ENCODE assay signal across 8 cellular contexts in genomic region chr19:53394974-53395839, GRCh38. TPM values are rescaled to one million over a fixed set of nuclear protein-coding genes. Genes with fewer than 3 reads are reported as not detected.
A peak's percentile ranks its signal among the peaks of the same experiment; 100 is the strongest.
DNase-seq lines count a peak whose midpoint lies in the region; ATAC-seq and TF ChIP-seq lines count a peak whose summit lies in the region.

ZNF765 (plus strand) TSS chr19:53395149; CDS start chr19:53398016, 2,867 bp downstream.

- peak within 1 kb of the TSS; percentile 95 for H3K4me3 Mint-ChIP-seq in activated B cell treated with CpG ODN at 0.5 μM for 24 hours

- no peak for TF ChIP-seq CTCF in activated B cell treated with CpG ODN at 0.5 μM for 24 hours (IDR thresholded peaks at IDR 0.05)

- H3K9me3 Mint-ChIP-seq in activated B cell treated with CpG ODN at 0.5 μM for 24 hours, result peaks cover 10% of the 10 kb centered on the region

- peak within 1 kb of the TSS; percentile 90 for H3K27ac Mint-ChIP-seq in activated B cell treated with CpG ODN at 0.5 μM for 24 hours

- ATAC-seq in GM18873 (IDR thresholded peaks at IDR 0.05; ENCODE audit: low FRiP score, unreplicated experiment), result peak; percentile 72
- ATAC-seq in HG03139 (IDR thresholded peaks at IDR 0.05; ENCODE audit: unreplicated experiment), result peak; percentile 74
- ATAC-seq in activated B cell treated with CpG ODN at 0.5 μM for 24 hours (ENCODE audit: low read depth), result peak; percentile 99

- H3K36me3 Mint-ChIP-seq in activated B cell treated with CpG ODN at 0.5 μM for 24 hours (ENCODE audit: low read depth), result peaks cover 25% of the 10 kb centered on the region

- intact Hi-C loops in activated B cell treated with CpG ODN at 0.5 μM for 24 hours (cut with micrococcal nuclease), result loop anchor here (1.0 to 2.0 kb wide), 8 partner anchors 30 to 292 kb away; partner anchors contain the start of genes ZNF160, ZNF525, ZNF677 and ZNF761

- CTCF ChIA-PET in activated B cell treated with CpG ODN at 0.5 μM for 24 hours (lab: Charles Lee), result no interaction called here

- no peaks in the 10 kb centered on the region for H3K27me3 Mint-ChIP-seq in activated B cell treated with CpG ODN at 0.5 μM for 24 hours

- DNase-seq in AG08395 (ENCODE audit: low spot score), result peak; percentile 95
- DNase-seq in NCI-H2227 treated with DMSO at 0.1 percent for 48 hours (lab: John Stamatoyannopoulos, UW), result peak; percentile 99
- DNase-seq in activated B cell treated with CpG ODN at 0.5 μM for 24 hours, result peak; percentile 98
- peak; percentile 93 for DNase-seq in central memory CD4-positive, alpha-beta T cell
- DNase-seq in islet precursor cell, result peak; percentile 97
- DNase-seq in stimulated activated CD4-positive, alpha-beta T cell treated with anti-CD3 and anti-CD28 coated beads, Interleukin-12 subunit alpha, Interleukin-12 subunit beta, amount 100 ng/mL, for 4 hours, result peak; percentile 96

- peaks cover 29% of the 10 kb centered on the region for H3K4me1 Mint-ChIP-seq in activated B cell treated with CpG ODN at 0.5 μM for 24 hours

- POLR2A ChIA-PET in activated B cell treated with CpG ODN at 0.5 μM for 24 hours (lab: Charles Lee), result interaction anchor here (0.6 to 1.9 kb wide), 9 partner anchors 29 to 1206 kb away, joined by 3 to 9 read pairs (median 4); partner anchors contain the start of genes PPP2R1A, ZNF525, ZNF761 and ZNF808

RNA-seq across cellular contexts. Expression of gene ZNF765, which starts in this region (rescaled TPM):
- 16.2 and 18.9 TPM in 2 replicates for total RNA-seq in activated B cell treated with CpG ODN at 0.5 μM for 24 hours

Comparison
In these comparisons a context has a peak if more than half of its experiments do, and no peak if none do; other contexts are left out.
1. Peak in every context shown above with its lines: DNase-seq and ATAC-seq.